In the genomic region with DNA sequence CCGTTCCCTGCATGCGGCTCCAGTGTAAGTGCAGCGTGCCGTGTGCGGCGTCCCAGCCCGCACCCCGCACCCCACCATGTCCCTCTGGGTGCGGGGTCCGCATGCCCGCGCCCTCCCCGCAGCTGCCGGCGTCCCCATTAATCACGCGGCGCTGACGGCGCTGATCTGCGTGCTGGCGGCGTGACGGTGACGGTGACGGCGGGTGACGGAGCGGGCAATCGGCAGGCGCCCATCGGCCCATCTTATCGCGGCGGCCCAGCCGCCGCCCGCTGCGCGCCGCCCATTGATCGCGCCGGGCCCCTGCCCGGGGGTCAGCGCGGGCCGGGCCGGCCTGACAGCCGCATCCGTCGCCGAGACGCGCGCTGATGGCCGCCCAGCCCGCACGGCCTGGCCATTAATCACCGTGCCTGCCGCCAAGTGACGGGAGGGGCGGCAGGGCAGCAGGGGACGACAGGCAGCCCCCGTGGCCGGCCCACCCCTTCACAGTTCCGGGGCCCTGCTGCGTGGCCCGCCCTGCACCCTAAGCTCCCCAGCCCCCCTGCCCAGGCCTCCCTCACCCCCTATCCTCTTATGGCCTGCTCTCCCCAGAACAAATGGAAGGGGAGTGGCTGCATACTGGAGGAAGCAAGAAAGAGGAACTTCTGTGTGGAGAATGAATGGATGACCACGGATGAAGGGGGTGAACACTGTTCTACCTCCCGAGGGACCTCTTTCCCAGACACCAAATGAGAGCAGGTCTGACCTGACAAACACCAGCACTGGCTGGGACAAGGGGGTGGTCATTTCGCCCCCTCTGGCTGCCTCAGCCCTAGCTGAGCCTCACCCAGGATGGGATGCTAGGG, we compare ENCODE assay signal across 8 cellular contexts. TPM values are rescaled to one million over a fixed set of nuclear protein-coding genes. Genes with fewer than 3 reads are reported as not detected.
A peak's percentile ranks its signal among the peaks of the same experiment; 100 is the strongest.
DNase-seq lines count a peak whose midpoint lies in the region; ATAC-seq and TF ChIP-seq lines count a peak whose summit lies in the region.

No MANE protein-coding gene starts in this region.

- intact Hi-C loops in dorsolateral prefrontal cortex (cut with DNase I) = no loop called here

- no peak overlapping the region for H3K23ac ChIP-seq in mesenchymal stem cell (ENCODE audit: low read length in 2 of 2)

- peak overlapping the region; percentile 88 for H4K8ac ChIP-seq in mesenchymal stem cell (ENCODE audit: low read length)

- H2AK5ac ChIP-seq in mesenchymal stem cell (ENCODE audit: low read length, severe bottlenecking) = peak overlapping the region; percentile 45

- H2BK5ac ChIP-seq in mesenchymal stem cell (ENCODE audit: low read depth, low read length, poor library complexity, severe bottlenecking) = no peak overlapping the region

- peak overlapping the region in 1 of 2 experiments; percentile 62 for H3K14ac ChIP-seq in mesenchymal stem cell (ENCODE audit: low read length in 2 of 2)

- peaks cover 11 to 29% of the 10 kb centered on the region in 2 experiments for H3K36me3 ChIP-seq in mesenchymal stem cell (ENCODE audit: control insufficient read depth in 1 of 2, insufficient read depth in 2 of 2, low read depth in 1 of 2, low read length in 2 of 2)
- peaks cover 0 to 29% (median 12%) of the 10 kb centered on the region in 5 donors for H3K36me3 ChIP-seq in subcutaneous abdominal adipose tissue (ENCODE audit: control insufficient read depth in 5 of 5, insufficient read depth in 5 of 5, low read length in 5 of 5)

- DNase-seq in COR-L47 (lab: John Stamatoyannopoulos, UW) = peak; percentile 1
- peak; percentile 12 for DNase-seq in SKM-1 (lab: John Stamatoyannopoulos, UW; ENCODE audit: unreplicated experiment)
- DNase-seq in dorsolateral prefrontal cortex = peak in 9 of 10 donors; percentile 43 to 88 (median 78)
- peak; percentile 39 for DNase-seq in mesenchymal stem cell
- no peak for DNase-seq in KG1 (lab: John Stamatoyannopoulos, UW)

- peaks cover 11% of the 10 kb centered on the region for H3K79me1 ChIP-seq in mesenchymal stem cell (replicated peaks; ENCODE audit: low read length, poor library complexity, severe bottlenecking)

- WGBS in mesenchymal stem cell = 4% methylated on average over 51 of the region's 72 CpGs

- H3K4ac ChIP-seq in mesenchymal stem cell (ENCODE audit: low read depth in 1 of 2, low read length in 2 of 2) = peak overlapping the region; percentile 19 to 82

- TF ChIP-seq CTCF in dorsolateral prefrontal cortex (IDR thresholded peaks at IDR 0.05 in 54 of 56, conservative IDR thresholded peaks at IDR 0.05 in 2 of 56; ENCODE audit: low read depth in 1 of 56, partially characterized antibody in 56 of 56) = no peak

- H3K9ac ChIP-seq in mesenchymal stem cell (ENCODE audit: low read length) = peak overlapping the region; percentile 83
- peak overlapping the region in 4 of 5 donors; percentile 48 to 74 (median 54) for H3K9ac ChIP-seq in subcutaneous abdominal adipose tissue (ENCODE audit: low read length in 5 of 5)

- H3K4me1 ChIP-seq in mesenchymal stem cell (ENCODE audit: control insufficient read depth, insufficient read depth, low read depth, low read length) (peaks cover 52% of the 10 kb centered on the region), subcutaneous abdominal adipose tissue (ENCODE audit: control insufficient read depth in 5 of 5, insufficient read depth in 5 of 5, low read length in 5 of 5) (peaks cover 3 to 44% (median 42%) of the 10 kb centered on the region in 5 donors)

- H3K27ac ChIP-seq in dorsolateral prefrontal cortex = peak overlapping the region in 53 of 59 donors; percentile 9 to 89 (median 77)
- no peak overlapping the region for H3K27ac ChIP-seq in mesenchymal stem cell (ENCODE audit: low read length, poor library complexity, severe bottlenecking)
- no peak overlapping the region for H3K27ac ChIP-seq in subcutaneous abdominal adipose tissue (ENCODE audit: low read depth, low read length)

- peak overlapping the region; percentile 45 to 79 (median 68) for H3K4me3 ChIP-seq in dorsolateral prefrontal cortex
- peak overlapping the region; percentile 39 to 74 for H3K4me3 ChIP-seq in mesenchymal stem cell (ENCODE audit: insufficient read depth in 1 of 2, low read depth in 1 of 2, low read length in 2 of 2)
- peak overlapping the region; percentile 52 to 72 (median 67) for H3K4me3 ChIP-seq in subcutaneous abdominal adipose tissue (ENCODE audit: low read depth in 1 of 5, low read length in 5 of 5)

- ATAC-seq in HG03469 (IDR thresholded peaks at IDR 0.05; ENCODE audit: unreplicated experiment) = no peak
- ATAC-seq in HG02588 (IDR thresholded peaks at IDR 0.05; ENCODE audit: unreplicated experiment) = no peak

- peak overlapping the region; percentile 29 for H2AFZ ChIP-seq in mesenchymal stem cell (ENCODE audit: low read depth, low read length)

- no peak overlapping the region for H2BK15ac ChIP-seq in mesenchymal stem cell (ENCODE audit: low read depth, poor library complexity, severe bottlenecking)

- peak overlapping the region; percentile 40 to 89 for H3K18ac ChIP-seq in mesenchymal stem cell (ENCODE audit: low read depth in 1 of 2, low read length in 2 of 2)

- H2BK12ac ChIP-seq in mesenchymal stem cell (ENCODE audit: low read length in 2 of 2) = peak overlapping the region; percentile 59 to 79

- H3K27me3 ChIP-seq in dorsolateral prefrontal cortex (no peaks in the 10 kb centered on the region), mesenchymal stem cell (ENCODE audit: control insufficient read depth in 1 of 2, insufficient read depth in 1 of 2, low read length in 2 of 2) (no peaks in the 10 kb centered on the region), subcutaneous abdominal adipose tissue (ENCODE audit: control insufficient read depth in 5 of 5, insufficient read depth in 4 of 5, low read length in 5 of 5) (no peaks in the 10 kb centered on the region)

- no peaks in the 10 kb centered on the region for H3K9me3 ChIP-seq in mesenchymal stem cell (ENCODE audit: control insufficient read depth, low read length)
- no peaks in the 10 kb centered on the region for H3K9me3 ChIP-seq in subcutaneous abdominal adipose tissue (ENCODE audit: control insufficient read depth in 5 of 5, low read length in 5 of 5)

- peak overlapping the region; percentile 90 for H4K91ac ChIP-seq in mesenchymal stem cell (ENCODE audit: low read length)

- peak overlapping the region; percentile 68 for H2BK120ac ChIP-seq in mesenchymal stem cell (ENCODE audit: low read depth, low read length)

- peak overlapping the region; percentile 88 for H3K4me2 ChIP-seq in mesenchymal stem cell (ENCODE audit: low read length, poor library complexity, severe bottlenecking)

RNA-seq across cellular contexts. Expression of a gene that starts 24.8 kb away (rescaled TPM):
- 10 to 100 TPM; 46.8 to 92.6 (median 61.3) TPM for total RNA-seq in dorsolateral prefrontal cortex
- 327 TPM for polyA plus RNA-seq in mesenchymal stem cell (2013, experiment 1 of 2)
- 323 TPM for polyA plus RNA-seq in mesenchymal stem cell (2013, experiment 2 of 2)

RNA-seq across cellular contexts. Expression of a gene that starts 46.6 kb away (rescaled TPM):
- total RNA-seq in dorsolateral prefrontal cortex = 10 to 100 TPM; 13.0 to 28.3 (median 18.2) TPM
- 22.4 TPM for polyA plus RNA-seq in mesenchymal stem cell (2013, experiment 1 of 2)
- 22.3 TPM for polyA plus RNA-seq in mesenchymal stem cell (2013, experiment 2 of 2)

Comparison
In these comparisons a context has a peak if more than half of its experiments do, and no peak if none do; other contexts are left out.
1. H3K27ac ChIP-seq: peak in dorsolateral prefrontal cortex (53 of 59); none in mesenchymal stem cell (single experiment) and subcutaneous abdominal adipose tissue (single experiment).
2. Peak in every context shown above with its lines, with median percentiles within 50 percentile points of each other: H3K4me3 ChIP-seq.